8 cellular contexts compared by ENCODE assay signal in genomic region chr12:114625294-114625851, GRCh38. TPM values are rescaled to one million over a fixed set of nuclear protein-coding genes. Genes with fewer than 3 reads are reported as not detected.
A peak's percentile ranks its signal among the peaks of the same experiment; 100 is the strongest.
DNase-seq lines count a peak whose midpoint lies in the region; ATAC-seq and TF ChIP-seq lines count a peak whose summit lies in the region.

No MANE protein-coding gene starts in this region.

- H3K27ac ChIP-seq in SK-N-SH (ENCODE audit: low read depth in 2 of 2, low read length in 1 of 2), result no peak overlapping the region
- no peak overlapping the region for H3K27ac ChIP-seq in osteoblast (ENCODE audit: low read depth, low read length)

- H3K36me3 ChIP-seq in SK-N-SH (replicated peaks in 1 of 2; ENCODE audit: control insufficient read depth in 1 of 2, insufficient read depth in 2 of 2, low read length in 1 of 2), result no peaks in the 10 kb centered on the region
- no peaks in the 10 kb centered on the region for H3K36me3 ChIP-seq in osteoblast (ENCODE audit: insufficient read depth, low read length)

- H3K27me3 ChIP-seq in SK-N-SH (ENCODE audit: insufficient read depth), result no peaks in the 10 kb centered on the region
- no peaks in the 10 kb centered on the region for H3K27me3 ChIP-seq in osteoblast (ENCODE audit: insufficient read depth, low read length)

- DNase-seq in NCI-H2171 treated with DMSO at 0.1 percent for 48 hours (lab: John Stamatoyannopoulos, UW), result peak; percentile 12
- DNase-seq in NCI-H2171 (lab: John Stamatoyannopoulos, UW), result no peak
- peak; percentile 12 for DNase-seq in HPDE6-E6E7 (ENCODE audit: extremely low spot score)
- peak; percentile 68 for DNase-seq in SK-N-SH
- DNase-seq in ecto neural progenitor cell (ENCODE audit: low spot score), result peak; percentile 83
- DNase-seq in osteoblast (ENCODE audit: insufficient read length, low spot score, missing footprints), result peak; percentile 83

- H3K4me3 ChIP-seq in SK-N-SH (ENCODE audit: low read depth in 2 of 2, low read length in 1 of 2) (no peak overlapping the region; a peak in 1 of 4 replicates), osteoblast (ENCODE audit: insufficient read depth, low read length) (no peak overlapping the region)

- 43% methylated on average over 7 of the region's 7 CpGs for WGBS in SK-N-SH (ENCODE audit: low lambda C conversion rate)

- ATAC-seq in HG02885 (IDR thresholded peaks at IDR 0.05; ENCODE audit: poor library complexity, unreplicated experiment) (no peak), HG03439 (IDR thresholded peaks at IDR 0.05; ENCODE audit: unreplicated experiment) (no peak)

- H4K20me1 ChIP-seq in SK-N-SH (ENCODE audit: insufficient read depth) (no peaks in the 10 kb centered on the region), osteoblast (ENCODE audit: insufficient read depth, low read length) (no peaks in the 10 kb centered on the region)

- H3K4me1 ChIP-seq in SK-N-SH (ENCODE audit: control insufficient read depth in 1 of 2, insufficient read depth in 2 of 2, low read depth in 1 of 2, low read length in 1 of 2) (no peaks in the 10 kb centered on the region), osteoblast (ENCODE audit: insufficient read depth, low read length) (no peaks in the 10 kb centered on the region)

- CTCF ChIA-PET in SK-N-SH (lab: Yijun Ruan, JAX), result interaction anchor here (0.6 to 7.9 kb wide), 21 partner anchors 10 to 1453 kb away, joined by 3 to 71 read pairs (median 5); no protein-coding TSS in a partner anchor

- no peak overlapping the region for H3K9ac ChIP-seq in SK-N-SH

- no peaks in the 10 kb centered on the region for H3F3A ChIP-seq in SK-N-SH (replicated peaks; ENCODE audit: insufficient read depth)

- TF ChIP-seq CTCF in SK-N-SH (IDR thresholded peaks at IDR 0.05) (peak; percentile 86), osteoblast (IDR thresholded peaks at IDR 0.05; ENCODE audit: extremely low read depth, low read depth, low read length) (peak; percentile 95)

- TF ChIP-seq RAD21 in SK-N-SH (IDR thresholded peaks at IDR 0.05; ENCODE audit: low read length), result peak; percentile 86

- H3K4me2 ChIP-seq in SK-N-SH (no peak overlapping the region), osteoblast (ENCODE audit: insufficient read depth, low read length) (no peak overlapping the region)

- H3K79me2 ChIP-seq in SK-N-SH (ENCODE audit: insufficient read depth), result no peaks in the 10 kb centered on the region
- no peaks in the 10 kb centered on the region for H3K79me2 ChIP-seq in osteoblast (ENCODE audit: insufficient read depth, low read length)

- POLR2A ChIA-PET in SK-N-SH (lab: Yijun Ruan, JAX), result no interaction called here

- H3K9me2 ChIP-seq in SK-N-SH, result no peaks in the 10 kb centered on the region

- no peak for TF ChIP-seq EP300 in SK-N-SH (IDR thresholded peaks at IDR 0.05; ENCODE audit: borderline replicate concordance in 1 of 2, low read depth in 1 of 2, low read length in 1 of 2)

- H2AFZ ChIP-seq in SK-N-SH (ENCODE audit: low read depth) (no peak overlapping the region), osteoblast (ENCODE audit: low read length) (no peak overlapping the region)

- H3K9me3 ChIP-seq in SK-N-SH, result no peaks in the 10 kb centered on the region
- H3K9me3 ChIP-seq in osteoblast (ENCODE audit: low read depth, low read length), result no peaks in the 10 kb centered on the region

TF ChIP-seq in SK-N-SH, 30 proteins besides CTCF, POLR2A, EP300 and RAD21:
- TF ChIP-seq SMC3 (IDR thresholded peaks at IDR 0.05; ENCODE audit: low read depth, low read length) (peak; percentile 82), JUND (IDR thresholded peaks at IDR 0.05) (no peak)

RNA-seq across cellular contexts. Expression of gene TBX3, which starts 58.6 kb away (rescaled TPM):
- polyA plus RNA-seq in SK-N-SH (2012; rRNA removed), result 10.2 and 11.3 TPM in 2 replicates
- polyA plus RNA-seq in SK-N-SH (2012; cell fraction: cytosol; rRNA removed), result 6.2 and 8.5 TPM in 2 replicates
- polyA plus RNA-seq in SK-N-SH (2012; cell fraction: nucleus; rRNA removed), result 32.3 and 34.6 TPM in 2 replicates
- 11.9 and 14.1 TPM in 2 replicates for total RNA-seq in osteoblast
